Comparison of ENCODE assay signal across 20 cellular contexts in the genomic region with DNA sequence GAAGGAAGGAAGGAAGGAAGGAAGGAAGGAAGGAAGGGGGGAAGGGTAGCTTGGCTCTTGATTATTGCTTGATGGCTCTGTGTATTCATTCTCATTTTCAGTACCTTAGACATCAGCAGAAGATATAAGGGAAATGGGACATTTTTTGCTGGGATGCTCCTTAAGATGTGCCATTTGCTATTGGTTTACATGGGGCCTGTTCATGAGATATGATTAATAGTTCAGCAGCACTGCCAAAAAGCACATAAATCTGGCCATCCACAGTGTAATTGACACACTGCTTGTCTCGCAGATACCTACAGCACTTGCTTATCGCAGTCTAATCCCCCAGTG.
"Had no signal": no experiment of that assay in that cellular context is flagged by ENCODE, and none has a peak within 500 bp of the region (broad histone marks: within the 10 kb centered on the region; RNA-seq: fewer than 3 reads in every experiment).

No MANE protein-coding gene starts in this region.

- H3K27ac ChIP-seq: HL-60, RWPE1 had no signal

- ATAC-seq: SK-N-SH treated with all-trans-retinoic acid at 6 μM for 48 hours had no signal

- H3K27me3 ChIP-seq: MG63 had no signal

- H3K4me3 ChIP-seq: MG63 had no signal

- H3K36me3 ChIP-seq: MG63 had no signal

- DNase-seq: Karpas-422, KG1, MG63, NCI-H1092 treated with DMSO at 0.1 percent for 48 hours, NCI-H1436, NCI-H187, NCI-H2029, NCI-H2081 treated with DMSO at 0.1 percent for 48 hours, NCI-H2171, NCI-H226, NCI-H446, NCI-H510A, NCI-H524 treated with DMSO at 0.1 percent for 48 hours, NCI-H774, SHP77, T-helper 1 cell had no signal

- FAIRE-seq: RCC 7860 had no signal
